In genomic region chr6:44559486-44560270, GRCh38 we compare ENCODE assay signal across 30 cellular contexts.
A peak's percentile ranks its signal among the peaks of the same experiment; 100 is the strongest.
DNase-seq lines count a peak whose midpoint lies in the region; ATAC-seq and TF ChIP-seq lines count a peak whose summit lies in the region.
"Had no signal": no experiment of that assay in that cellular context is flagged by ENCODE, and none has a peak within 500 bp of the region (broad histone marks: within the 10 kb centered on the region; RNA-seq: fewer than 3 reads in every experiment).

No MANE protein-coding gene starts in this region.

- in situ Hi-C loops in gastrocnemius medialis (cut with MboI; ENCODE audit: low sequenced_read_pairs in 4 of 4): no loop called here

- H3K4me1 ChIP-seq in HEK293 (ENCODE audit: control insufficient read depth, insufficient read depth, low read length) (peaks cover 17% of the 10 kb centered on the region), gastrocnemius medialis (peaks cover 6 to 13% of the 10 kb centered on the region in 2 donors)
- H3K4me1 ChIP-seq: adrenal gland, colonic mucosa, parathyroid adenoma had no signal

- H3K9me3 Mint-ChIP-seq in chondrocyte (ENCODE audit: low read depth) (no peaks in the 10 kb centered on the region), osteocyte (ENCODE audit: unreplicated experiment) (no peaks in the 10 kb centered on the region)
- H3K9me3 Mint-ChIP-seq: natural killer cell; stimulated activated naive B cell treated with anti-CD40 and anti-IgM and Interleukin-4, amounts not matched to agents 10 μg/mL and 1 μg/mL and 100 μg/mL, for 72 hours had no signal

- POLR2A ChIA-PET in HEK293 (lab: Yijun Ruan, JAX): no interaction called here

- H3K27me3 ChIP-seq in gastrocnemius medialis: peaks cover 2 to 7% (median 6%) of the 10 kb centered on the region in 3 donors
- H3K27me3 ChIP-seq: colonic mucosa had no signal

- TF ChIP-seq CTCF in HEK293 (tag by site-specific recombination; IDR thresholded peaks at IDR 0.05) (no peak), chondrocyte (IDR thresholded peaks at IDR 0.05) (no peak), osteocyte (IDR thresholded peaks at IDR 0.05) (no peak), gastrocnemius medialis (IDR thresholded peaks at IDR 0.05 in 4 of 5, conservative IDR thresholded peaks at IDR 0.05 in 1 of 5) (no peak)

- no peak for ATAC-seq in gastrocnemius medialis
- ATAC-seq: activated CD8-positive, alpha-beta memory T cell treated with anti-CD3 and anti-CD28 coated beads, Interleukin-2, amount 10 ng/mL, durations not matched to agents 7 days and 5 days; lower lobe of right lung; natural killer cell; stimulated activated naive B cell treated with anti-CD40 and anti-IgM and Interleukin-4, amounts not matched to agents 10 μg/mL and 1 μg/mL and 100 μg/mL, for 72 hours; T-helper 17 cell had no signal

- TF ChIP-seq POLR2A in gastrocnemius medialis (IDR thresholded peaks at IDR 0.05): no peak

- H3K36me3 Mint-ChIP-seq in chondrocyte (ENCODE audit: low read depth): no peaks in the 10 kb centered on the region
- no peaks in the 10 kb centered on the region for H3K36me3 Mint-ChIP-seq in osteocyte (ENCODE audit: unreplicated experiment)
- H3K36me3 Mint-ChIP-seq: activated CD8-positive, alpha-beta memory T cell treated with anti-CD3 and anti-CD28 coated beads, Interleukin-2, amount 10 ng/mL, durations not matched to agents 7 days and 5 days; natural killer cell had no signal

- DNase-seq in RPMI8226: peak; percentile 8
- DNase-seq in chondrocyte (ENCODE audit: low spot score): no peak
- no peak for DNase-seq in osteocyte (ENCODE audit: extremely low spot score, unreplicated experiment)
- DNase-seq in GDM1 (lab: John Stamatoyannopoulos, UW): no peak
- no peak for DNase-seq in cerebellar cortex (ENCODE audit: low spot score)
- no peak for DNase-seq in activated effector memory CD4-positive, alpha-beta T cell treated with Interleukin-2 at 50 U/mL for 16 hours
- DNase-seq in gastrocnemius medialis: no peak
- DNase-seq: activated CD8-positive, alpha-beta memory T cell treated with anti-CD3 and anti-CD28 coated beads, Interleukin-2, amount 10 ng/mL, durations not matched to agents 7 days and 5 days; activated naive CD4-positive, alpha-beta T cell treated with Interleukin-2 at 50 U/mL for 16 hours; activated T-cell treated with anti-CD3 and anti-CD28 coated beads, Interleukin-2, amount 50 U/mL, for 48 hours; adrenal gland; colonic mucosa; DMS153; effector memory CD4-positive, alpha-beta T cell; erythroblast; heart left ventricle; kidney glomerular epithelial cell; lower lobe of right lung; natural killer cell; NCI-H146; NCI-H2171 treated with DMSO at 0.1 percent for 48 hours; NCI-H524; stimulated activated CD4-positive, alpha-beta T cell treated with anti-CD3 and anti-CD28 coated beads, Interleukin-4, amount 100 ng/mL, for 4 hours; stimulated activated naive B cell treated with anti-CD40 and anti-IgM and Interleukin-4, amounts not matched to agents 10 μg/mL and 1 μg/mL and 100 μg/mL, for 72 hours; T-helper 17 cell; upper lobe of left lung had no signal

- intact Hi-C loops in gastrocnemius medialis (cut with DNase I; ENCODE audit: low total_unique reads): no loop called here

- H3K36me3 ChIP-seq in HEK293 (ENCODE audit: control insufficient read depth in 2 of 2, insufficient read depth in 1 of 2, low read length in 2 of 2) (no peaks in the 10 kb centered on the region), gastrocnemius medialis (no peaks in the 10 kb centered on the region)
- H3K36me3 ChIP-seq: adrenal gland, colonic mucosa, heart left ventricle, lower lobe of right lung, upper lobe of left lung had no signal

- H3K9me3 ChIP-seq in HEK293 (ENCODE audit: control insufficient read depth, insufficient read depth, low read depth, low read length): no peaks in the 10 kb centered on the region
- no peaks in the 10 kb centered on the region for H3K9me3 ChIP-seq in gastrocnemius medialis
- H3K9me3 ChIP-seq: adrenal gland, colonic mucosa, heart left ventricle, lower lobe of right lung, upper lobe of left lung had no signal

- H3K27ac ChIP-seq in HEK293 (ENCODE audit: extremely low read depth, low read depth, low read length) (no peak overlapping the region), gastrocnemius medialis (no peak overlapping the region)
- H3K27ac ChIP-seq: adrenal gland, colonic mucosa, lower lobe of right lung, parathyroid adenoma, RWPE1, SK-N-MC, upper lobe of left lung had no signal

- no peak overlapping the region for H3K4me3 Mint-ChIP-seq in chondrocyte (ENCODE audit: unreplicated experiment)
- H3K4me3 Mint-ChIP-seq in osteocyte (ENCODE audit: unreplicated experiment): no peak overlapping the region
- H3K4me3 Mint-ChIP-seq: activated CD8-positive, alpha-beta memory T cell treated with anti-CD3 and anti-CD28 coated beads, Interleukin-2, amount 10 ng/mL, durations not matched to agents 7 days and 5 days; natural killer cell; stimulated activated naive B cell treated with anti-CD40 and anti-IgM and Interleukin-4, amounts not matched to agents 10 μg/mL and 1 μg/mL and 100 μg/mL, for 72 hours; T-helper 17 cell had no signal

- CTCF ChIA-PET in HEK293 (lab: Yijun Ruan, JAX): interaction anchor here (0.7 kb wide), 1 partner anchor 22 kb away, joined by 3 read pairs; no protein-coding TSS in a partner anchor

- H3K27me3 Mint-ChIP-seq in chondrocyte (ENCODE audit: low read depth) (no peaks in the 10 kb centered on the region), osteocyte (ENCODE audit: unreplicated experiment) (no peaks in the 10 kb centered on the region)

- peak overlapping the region; percentile 15 for H3K27ac Mint-ChIP-seq in chondrocyte (ENCODE audit: unreplicated experiment)
- H3K27ac Mint-ChIP-seq in osteocyte (ENCODE audit: unreplicated experiment): peak overlapping the region; percentile 31
- H3K27ac Mint-ChIP-seq: activated CD8-positive, alpha-beta memory T cell treated with anti-CD3 and anti-CD28 coated beads, Interleukin-2, amount 10 ng/mL, durations not matched to agents 7 days and 5 days; natural killer cell; stimulated activated naive B cell treated with anti-CD40 and anti-IgM and Interleukin-4, amounts not matched to agents 10 μg/mL and 1 μg/mL and 100 μg/mL, for 72 hours; T-helper 17 cell had no signal

- H3K4me1 Mint-ChIP-seq in chondrocyte (ENCODE audit: low read depth) (peaks cover 24% of the 10 kb centered on the region), osteocyte (ENCODE audit: unreplicated experiment) (peaks cover 28% of the 10 kb centered on the region)

- H3K4me3 ChIP-seq in HEK293 (ENCODE audit: low read depth, low read length) (no peak overlapping the region), gastrocnemius medialis (no peak overlapping the region)
- H3K4me3 ChIP-seq: adrenal gland, colonic mucosa, heart left ventricle, lower lobe of right lung, SK-N-MC, upper lobe of left lung had no signal

TF ChIP-seq in HEK293, 187 proteins besides CTCF, POLR2A, EP300 and RAD21 (continues in another document):
- TF ChIP-seq ZIC2 (tag by site-specific recombination; IDR thresholded peaks at IDR 0.05) (peak; percentile 53), ZNF335 (tag by site-specific recombination; conservative IDR thresholded peaks at IDR 0.05) (peak; percentile 65), ZNF692 (tag by site-specific recombination; IDR thresholded peaks at IDR 0.05) (no peak), GLIS1 (tag by site-specific recombination; IDR thresholded peaks at IDR 0.05) (peak; percentile 65), OSR2 (tag by site-specific recombination; IDR thresholded peaks at IDR 0.05) (peak; percentile 76), TCF7L2 (IDR thresholded peaks at IDR 0.05; ENCODE audit: borderline replicate concordance, low read depth, low read length) (peak; percentile 60), FEZF1 (tag by site-specific recombination; IDR thresholded peaks at IDR 0.05) (peak; percentile 88)
- TF ChIP-seq, protein P1, sequence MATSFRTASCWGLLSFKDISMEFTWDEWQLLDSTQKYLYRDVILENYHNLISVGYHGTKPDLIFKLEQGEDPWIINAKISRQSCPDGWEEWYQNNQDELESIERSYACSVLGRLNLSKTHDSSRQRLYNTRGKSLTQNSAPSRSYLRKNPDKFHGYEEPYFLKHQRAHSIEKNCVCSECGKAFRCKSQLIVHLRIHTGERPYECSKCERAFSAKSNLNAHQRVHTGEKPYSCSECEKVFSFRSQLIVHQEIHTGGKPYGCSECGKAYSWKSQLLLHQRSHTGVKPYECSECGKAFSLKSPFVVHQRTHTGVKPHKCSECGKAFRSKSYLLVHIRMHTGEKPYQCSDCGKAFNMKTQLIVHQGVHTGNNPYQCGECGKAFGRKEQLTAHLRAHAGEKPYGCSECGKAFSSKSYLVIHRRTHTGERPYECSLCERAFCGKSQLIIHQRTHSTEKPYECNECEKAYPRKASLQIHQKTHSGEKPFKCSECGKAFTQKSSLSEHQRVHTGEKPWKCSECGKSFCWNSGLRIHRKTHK (tag by site-specific recombination; IDR thresholded peaks at IDR 0.05): no peak
- TF ChIP-seq, protein P2, sequence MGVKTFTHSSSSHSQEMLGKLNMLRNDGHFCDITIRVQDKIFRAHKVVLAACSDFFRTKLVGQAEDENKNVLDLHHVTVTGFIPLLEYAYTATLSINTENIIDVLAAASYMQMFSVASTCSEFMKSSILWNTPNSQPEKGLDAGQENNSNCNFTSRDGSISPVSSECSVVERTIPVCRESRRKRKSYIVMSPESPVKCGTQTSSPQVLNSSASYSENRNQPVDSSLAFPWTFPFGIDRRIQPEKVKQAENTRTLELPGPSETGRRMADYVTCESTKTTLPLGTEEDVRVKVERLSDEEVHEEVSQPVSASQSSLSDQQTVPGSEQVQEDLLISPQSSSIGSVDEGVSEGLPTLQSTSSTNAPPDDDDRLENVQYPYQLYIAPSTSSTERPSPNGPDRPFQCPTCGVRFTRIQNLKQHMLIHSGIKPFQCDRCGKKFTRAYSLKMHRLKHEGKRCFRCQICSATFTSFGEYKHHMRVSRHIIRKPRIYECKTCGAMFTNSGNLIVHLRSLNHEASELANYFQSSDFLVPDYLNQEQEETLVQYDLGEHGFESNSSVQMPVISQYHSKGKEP (tag by site-specific recombination; IDR thresholded peaks at IDR 0.05): 0 out of 2 replicates have a peak, but pooled peaks have one; percentile 11
